ENCODE assay signal across 1 cellular context in the genomic region with DNA sequence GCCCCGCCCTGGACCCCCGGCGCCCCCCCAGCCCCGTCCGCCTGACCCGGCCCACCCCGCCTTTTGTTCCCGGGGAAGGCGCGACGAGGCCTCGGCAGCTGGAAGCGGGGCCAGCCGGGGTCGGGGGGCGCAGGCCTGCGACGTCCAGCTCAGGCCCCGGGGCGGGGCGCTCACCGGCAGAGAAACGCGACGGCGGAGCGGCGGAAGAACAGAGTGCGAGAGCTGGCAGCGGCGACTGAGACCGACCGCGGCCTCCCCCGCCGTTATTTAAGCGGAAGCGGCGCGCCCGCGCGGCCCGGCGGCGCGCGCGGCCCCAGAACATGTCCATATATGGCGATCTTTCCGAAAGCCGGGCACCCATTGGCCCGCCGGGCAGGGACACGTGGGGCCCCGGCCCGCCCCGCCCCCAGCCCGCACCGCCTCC.
TF ChIP-seq lines count a peak whose summit lies in the region.

ACTG1 (minus strand) TSS at position 240 of the 424 bp plus-strand sequence. CDS start 445 bp downstream, outside the sequence.

TF ChIP-seq in HepG2, 621 proteins besides CTCF, POLR2A, EP300 and RAD21 (continued from another document and continues in another):
- peak; percentile 74 for TF ChIP-seq ZNF574 (CRISPR knock-in tag; IDR thresholded peaks at IDR 0.05)
- TF ChIP-seq HNRNPUL1 (IDR thresholded peaks at IDR 0.05; ENCODE audit: low read depth, low read length): no peak
- TF ChIP-seq DMTF1 (CRISPR knock-in tag; IDR thresholded peaks at IDR 0.05): no peak
- 0 out of 2 replicates have a peak, but pooled peaks have one; percentile 48 for TF ChIP-seq ZNF205 (CRISPR knock-in tag; IDR thresholded peaks at IDR 0.05)
- peak; percentile 71 for TF ChIP-seq THAP11 (CRISPR knock-in tag; IDR thresholded peaks at IDR 0.05)
- TF ChIP-seq MED1 (CRISPR knock-in tag; IDR thresholded peaks at IDR 0.05): peak; percentile 86
- TF ChIP-seq SIN3B (IDR thresholded peaks at IDR 0.05; ENCODE audit: low read length): 0 out of 2 replicates have a peak, but pooled peaks have one; percentile 42
- peak; percentile 59; the same call in 1 of the 2 replicates for TF ChIP-seq RXRB (CRISPR knock-in tag; IDR thresholded peaks at IDR 0.05; ENCODE audit: borderline replicate concordance)
- peak; percentile 84; the same call in 1 of the 2 replicates for TF ChIP-seq KLF6 (CRISPR knock-in tag; IDR thresholded peaks at IDR 0.05)
- peak; percentile 94 for TF ChIP-seq TAF1 (CRISPR knock-in tag; IDR thresholded peaks at IDR 0.05)
- TF ChIP-seq ZNF841 (CRISPR knock-in tag; IDR thresholded peaks at IDR 0.05; ENCODE audit: borderline replicate concordance): no peak
- TF ChIP-seq ZNF33B (CRISPR knock-in tag; IDR thresholded peaks at IDR 0.05): no peak
- no peak for TF ChIP-seq GZF1 (CRISPR knock-in tag; IDR thresholded peaks at IDR 0.05)
- peak; percentile 87; the same call in 1 of the 2 replicates for TF ChIP-seq ZNF773 (CRISPR knock-in tag; IDR thresholded peaks at IDR 0.05; ENCODE audit: borderline replicate concordance)
- TF ChIP-seq, protein P1, sequence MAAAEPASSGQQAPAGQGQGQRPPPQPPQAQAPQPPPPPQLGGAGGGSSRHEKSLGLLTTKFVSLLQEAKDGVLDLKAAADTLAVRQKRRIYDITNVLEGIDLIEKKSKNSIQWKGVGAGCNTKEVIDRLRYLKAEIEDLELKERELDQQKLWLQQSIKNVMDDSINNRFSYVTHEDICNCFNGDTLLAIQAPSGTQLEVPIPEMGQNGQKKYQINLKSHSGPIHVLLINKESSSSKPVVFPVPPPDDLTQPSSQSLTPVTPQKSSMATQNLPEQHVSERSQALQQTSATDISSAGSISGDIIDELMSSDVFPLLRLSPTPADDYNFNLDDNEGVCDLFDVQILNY (CRISPR knock-in tag; conservative IDR thresholded peaks at IDR 0.05): peak; percentile 28
- no peak for TF ChIP-seq CREB1 (IDR thresholded peaks at IDR 0.05)
- TF ChIP-seq CREB1 (CRISPR knock-in tag; IDR thresholded peaks at IDR 0.05): no peak
- TF ChIP-seq, protein P2, sequence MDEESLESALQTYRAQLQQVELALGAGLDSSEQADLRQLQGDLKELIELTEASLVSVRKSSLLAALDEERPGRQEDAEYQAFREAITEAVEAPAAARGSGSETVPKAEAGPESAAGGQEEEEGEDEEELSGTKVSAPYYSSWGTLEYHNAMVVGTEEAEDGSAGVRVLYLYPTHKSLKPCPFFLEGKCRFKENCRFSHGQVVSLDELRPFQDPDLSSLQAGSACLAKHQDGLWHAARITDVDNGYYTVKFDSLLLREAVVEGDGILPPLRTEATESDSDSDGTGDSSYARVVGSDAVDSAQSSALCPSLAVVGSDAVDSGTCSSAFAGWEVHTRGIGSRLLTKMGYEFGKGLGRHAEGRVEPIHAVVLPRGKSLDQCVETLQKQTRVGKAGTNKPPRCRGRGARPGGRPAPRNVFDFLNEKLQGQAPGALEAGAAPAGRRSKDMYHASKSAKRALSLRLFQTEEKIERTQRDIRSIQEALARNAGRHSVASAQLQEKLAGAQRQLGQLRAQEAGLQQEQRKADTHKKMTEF (CRISPR knock-in tag; IDR thresholded peaks at IDR 0.05): peak; percentile 36; the same call in 1 of the 2 replicates
- TF ChIP-seq, protein P3, sequence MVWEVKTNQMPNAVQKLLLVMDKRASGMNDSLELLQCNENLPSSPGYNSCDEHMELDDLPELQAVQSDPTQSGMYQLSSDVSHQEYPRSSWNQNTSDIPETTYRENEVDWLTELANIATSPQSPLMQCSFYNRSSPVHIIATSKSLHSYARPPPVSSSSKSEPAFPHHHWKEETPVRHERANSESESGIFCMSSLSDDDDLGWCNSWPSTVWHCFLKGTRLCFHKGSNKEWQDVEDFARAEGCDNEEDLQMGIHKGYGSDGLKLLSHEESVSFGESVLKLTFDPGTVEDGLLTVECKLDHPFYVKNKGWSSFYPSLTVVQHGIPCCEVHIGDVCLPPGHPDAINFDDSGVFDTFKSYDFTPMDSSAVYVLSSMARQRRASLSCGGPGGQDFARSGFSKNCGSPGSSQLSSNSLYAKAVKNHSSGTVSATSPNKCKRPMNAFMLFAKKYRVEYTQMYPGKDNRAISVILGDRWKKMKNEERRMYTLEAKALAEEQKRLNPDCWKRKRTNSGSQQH (CRISPR knock-in tag; IDR thresholded peaks at IDR 0.05; ENCODE audit: low read depth): 0 out of 2 replicates have a peak, but pooled peaks have one; percentile 56
- peak; percentile 75; the same call in 1 of the 2 replicates for TF ChIP-seq ARID4A (CRISPR knock-in tag; IDR thresholded peaks at IDR 0.05; ENCODE audit: borderline replicate concordance)
- peak; percentile 70 for TF ChIP-seq TBL1XR1 (IDR thresholded peaks at IDR 0.05; ENCODE audit: borderline replicate concordance, low read length, partially characterized antibody)
- TF ChIP-seq DR1 (CRISPR knock-in tag; IDR thresholded peaks at IDR 0.05): peak; percentile 91
- TF ChIP-seq, protein P4, sequence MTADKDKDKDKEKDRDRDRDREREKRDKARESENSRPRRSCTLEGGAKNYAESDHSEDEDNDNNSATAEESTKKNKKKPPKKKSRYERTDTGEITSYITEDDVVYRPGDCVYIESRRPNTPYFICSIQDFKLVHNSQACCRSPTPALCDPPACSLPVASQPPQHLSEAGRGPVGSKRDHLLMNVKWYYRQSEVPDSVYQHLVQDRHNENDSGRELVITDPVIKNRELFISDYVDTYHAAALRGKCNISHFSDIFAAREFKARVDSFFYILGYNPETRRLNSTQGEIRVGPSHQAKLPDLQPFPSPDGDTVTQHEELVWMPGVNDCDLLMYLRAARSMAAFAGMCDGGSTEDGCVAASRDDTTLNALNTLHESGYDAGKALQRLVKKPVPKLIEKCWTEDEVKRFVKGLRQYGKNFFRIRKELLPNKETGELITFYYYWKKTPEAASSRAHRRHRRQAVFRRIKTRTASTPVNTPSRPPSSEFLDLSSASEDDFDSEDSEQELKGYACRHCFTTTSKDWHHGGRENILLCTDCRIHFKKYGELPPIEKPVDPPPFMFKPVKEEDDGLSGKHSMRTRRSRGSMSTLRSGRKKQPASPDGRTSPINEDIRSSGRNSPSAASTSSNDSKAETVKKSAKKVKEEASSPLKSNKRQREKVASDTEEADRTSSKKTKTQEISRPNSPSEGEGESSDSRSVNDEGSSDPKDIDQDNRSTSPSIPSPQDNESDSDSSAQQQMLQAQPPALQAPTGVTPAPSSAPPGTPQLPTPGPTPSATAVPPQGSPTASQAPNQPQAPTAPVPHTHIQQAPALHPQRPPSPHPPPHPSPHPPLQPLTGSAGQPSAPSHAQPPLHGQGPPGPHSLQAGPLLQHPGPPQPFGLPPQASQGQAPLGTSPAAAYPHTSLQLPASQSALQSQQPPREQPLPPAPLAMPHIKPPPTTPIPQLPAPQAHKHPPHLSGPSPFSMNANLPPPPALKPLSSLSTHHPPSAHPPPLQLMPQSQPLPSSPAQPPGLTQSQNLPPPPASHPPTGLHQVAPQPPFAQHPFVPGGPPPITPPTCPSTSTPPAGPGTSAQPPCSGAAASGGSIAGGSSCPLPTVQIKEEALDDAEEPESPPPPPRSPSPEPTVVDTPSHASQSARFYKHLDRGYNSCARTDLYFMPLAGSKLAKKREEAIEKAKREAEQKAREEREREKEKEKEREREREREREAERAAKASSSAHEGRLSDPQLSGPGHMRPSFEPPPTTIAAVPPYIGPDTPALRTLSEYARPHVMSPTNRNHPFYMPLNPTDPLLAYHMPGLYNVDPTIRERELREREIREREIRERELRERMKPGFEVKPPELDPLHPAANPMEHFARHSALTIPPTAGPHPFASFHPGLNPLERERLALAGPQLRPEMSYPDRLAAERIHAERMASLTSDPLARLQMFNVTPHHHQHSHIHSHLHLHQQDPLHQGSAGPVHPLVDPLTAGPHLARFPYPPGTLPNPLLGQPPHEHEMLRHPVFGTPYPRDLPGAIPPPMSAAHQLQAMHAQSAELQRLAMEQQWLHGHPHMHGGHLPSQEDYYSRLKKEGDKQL (CRISPR knock-in tag; IDR thresholded peaks at IDR 0.05; ENCODE audit: low read depth): 0 out of 2 replicates have a peak, but pooled peaks have one; percentile 22
- TF ChIP-seq YEATS2 (CRISPR knock-in tag; IDR thresholded peaks at IDR 0.05; ENCODE audit: borderline replicate concordance): peak; percentile 59
- no peak for TF ChIP-seq ZNF703 (CRISPR knock-in tag; IDR thresholded peaks at IDR 0.05; ENCODE audit: borderline replicate concordance)
- no peak for TF ChIP-seq TP53 (CRISPR knock-in tag; conservative IDR thresholded peaks at IDR 0.05)
- TF ChIP-seq ZSCAN30 (CRISPR knock-in tag; IDR thresholded peaks at IDR 0.05): no peak
- peak; percentile 79 for TF ChIP-seq KDM2A (CRISPR knock-in tag; IDR thresholded peaks at IDR 0.05; ENCODE audit: borderline replicate concordance, low read depth)
- TF ChIP-seq MED13 (CRISPR knock-in tag; IDR thresholded peaks at IDR 0.05): peak; percentile 82; the same call in 1 of the 2 replicates
- TF ChIP-seq TSC22D2 (CRISPR knock-in tag; IDR thresholded peaks at IDR 0.05; ENCODE audit: borderline replicate concordance): peak; percentile 82; the same call in 1 of the 2 replicates
- peak; percentile 73; the same call in 1 of the 2 replicates for TF ChIP-seq MEIS2 (CRISPR knock-in tag; IDR thresholded peaks at IDR 0.05)
- 0 out of 2 replicates have a peak, but pooled peaks have one; percentile 56 for TF ChIP-seq ZNF777 (CRISPR knock-in tag; IDR thresholded peaks at IDR 0.05)
- TF ChIP-seq FOXK2 (IDR thresholded peaks at IDR 0.05): no peak
- no peak for TF ChIP-seq ZNF570 (CRISPR knock-in tag; IDR thresholded peaks at IDR 0.05; ENCODE audit: borderline replicate concordance)
- TF ChIP-seq PAF1 (CRISPR knock-in tag; IDR thresholded peaks at IDR 0.05): no peak
- TF ChIP-seq RFXAP (CRISPR knock-in tag; IDR thresholded peaks at IDR 0.05; ENCODE audit: borderline replicate concordance): no peak; the same call in 1 of the 2 replicates
- TF ChIP-seq ZNF292 (CRISPR knock-in tag; IDR thresholded peaks at IDR 0.05; ENCODE audit: borderline replicate concordance, low read depth): no peak
- peak; percentile 93; the same call in 1 of the 2 replicates for TF ChIP-seq ZSCAN9 (CRISPR knock-in tag; IDR thresholded peaks at IDR 0.05; ENCODE audit: borderline replicate concordance)
- no peak for TF ChIP-seq TCF12 (IDR thresholded peaks at IDR 0.05)
- peak; percentile 81; the same call in 1 of the 2 replicates for TF ChIP-seq TCF12 (CRISPR knock-in tag; IDR thresholded peaks at IDR 0.05)
- peak; percentile 99 for TF ChIP-seq POLR2G (IDR thresholded peaks at IDR 0.05; ENCODE audit: low read depth, low read length)
